2 cellular contexts compared by ENCODE assay signal in the genomic region with DNA sequence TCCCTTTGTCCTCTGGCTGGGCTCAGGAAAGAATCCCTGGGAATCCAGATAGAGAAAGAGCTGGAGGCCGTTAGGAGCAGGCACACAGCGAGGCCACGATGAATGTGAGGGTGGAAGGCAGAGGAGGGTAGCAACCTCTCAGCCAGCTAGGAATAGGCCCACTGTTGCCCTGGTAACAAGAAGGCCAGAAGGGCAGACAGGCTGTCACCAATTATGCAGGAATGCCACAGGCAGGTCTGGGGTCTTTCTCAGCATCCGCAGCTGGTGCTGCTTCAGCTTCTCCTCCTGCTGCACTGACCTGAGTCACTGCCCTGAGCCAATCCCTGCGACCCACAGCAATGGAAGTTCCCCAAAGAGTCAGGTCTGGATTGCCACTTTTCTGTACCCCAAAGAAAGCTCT.
TF ChIP-seq lines count a peak whose summit lies in the region.

No MANE protein-coding gene starts in this region.

TF ChIP-seq in A549, 52 proteins besides CTCF, POLR2A, EP300 and RAD21 (continued from another document):
- TF ChIP-seq, protein P1, sequence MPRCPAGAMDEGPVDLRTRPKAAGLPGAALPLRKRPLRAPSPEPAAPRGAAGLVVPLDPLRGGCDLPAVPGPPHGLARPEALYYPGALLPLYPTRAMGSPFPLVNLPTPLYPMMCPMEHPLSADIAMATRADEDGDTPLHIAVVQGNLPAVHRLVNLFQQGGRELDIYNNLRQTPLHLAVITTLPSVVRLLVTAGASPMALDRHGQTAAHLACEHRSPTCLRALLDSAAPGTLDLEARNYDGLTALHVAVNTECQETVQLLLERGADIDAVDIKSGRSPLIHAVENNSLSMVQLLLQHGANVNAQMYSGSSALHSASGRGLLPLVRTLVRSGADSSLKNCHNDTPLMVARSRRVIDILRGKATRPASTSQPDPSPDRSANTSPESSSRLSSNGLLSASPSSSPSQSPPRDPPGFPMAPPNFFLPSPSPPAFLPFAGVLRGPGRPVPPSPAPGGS (IDR thresholded peaks at IDR 0.05) = no peak
- TF ChIP-seq EHMT2 (IDR thresholded peaks at IDR 0.05; ENCODE audit: low read depth) (no peak), TP53 (CRISPR knock-in tag; IDR thresholded peaks at IDR 0.05) (no peak), ZSCAN20 (CRISPR knock-in tag; IDR thresholded peaks at IDR 0.05) (no peak)
- TF ChIP-seq, protein P2, sequence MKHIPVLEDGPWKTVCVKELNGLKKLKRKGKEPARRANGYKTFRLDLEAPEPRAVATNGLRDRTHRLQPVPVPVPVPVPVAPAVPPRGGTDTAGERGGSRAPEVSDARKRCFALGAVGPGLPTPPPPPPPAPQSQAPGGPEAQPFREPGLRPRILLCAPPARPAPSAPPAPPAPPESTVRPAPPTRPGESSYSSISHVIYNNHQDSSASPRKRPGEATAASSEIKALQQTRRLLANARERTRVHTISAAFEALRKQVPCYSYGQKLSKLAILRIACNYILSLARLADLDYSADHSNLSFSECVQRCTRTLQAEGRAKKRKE (CRISPR knock-in tag; IDR thresholded peaks at IDR 0.05; ENCODE audit: low read depth) = no peak

TF ChIP-seq in GM12878, 131 proteins besides CTCF, POLR2A, EP300 and RAD21 (continued from another document):
- TF ChIP-seq, protein P3, sequence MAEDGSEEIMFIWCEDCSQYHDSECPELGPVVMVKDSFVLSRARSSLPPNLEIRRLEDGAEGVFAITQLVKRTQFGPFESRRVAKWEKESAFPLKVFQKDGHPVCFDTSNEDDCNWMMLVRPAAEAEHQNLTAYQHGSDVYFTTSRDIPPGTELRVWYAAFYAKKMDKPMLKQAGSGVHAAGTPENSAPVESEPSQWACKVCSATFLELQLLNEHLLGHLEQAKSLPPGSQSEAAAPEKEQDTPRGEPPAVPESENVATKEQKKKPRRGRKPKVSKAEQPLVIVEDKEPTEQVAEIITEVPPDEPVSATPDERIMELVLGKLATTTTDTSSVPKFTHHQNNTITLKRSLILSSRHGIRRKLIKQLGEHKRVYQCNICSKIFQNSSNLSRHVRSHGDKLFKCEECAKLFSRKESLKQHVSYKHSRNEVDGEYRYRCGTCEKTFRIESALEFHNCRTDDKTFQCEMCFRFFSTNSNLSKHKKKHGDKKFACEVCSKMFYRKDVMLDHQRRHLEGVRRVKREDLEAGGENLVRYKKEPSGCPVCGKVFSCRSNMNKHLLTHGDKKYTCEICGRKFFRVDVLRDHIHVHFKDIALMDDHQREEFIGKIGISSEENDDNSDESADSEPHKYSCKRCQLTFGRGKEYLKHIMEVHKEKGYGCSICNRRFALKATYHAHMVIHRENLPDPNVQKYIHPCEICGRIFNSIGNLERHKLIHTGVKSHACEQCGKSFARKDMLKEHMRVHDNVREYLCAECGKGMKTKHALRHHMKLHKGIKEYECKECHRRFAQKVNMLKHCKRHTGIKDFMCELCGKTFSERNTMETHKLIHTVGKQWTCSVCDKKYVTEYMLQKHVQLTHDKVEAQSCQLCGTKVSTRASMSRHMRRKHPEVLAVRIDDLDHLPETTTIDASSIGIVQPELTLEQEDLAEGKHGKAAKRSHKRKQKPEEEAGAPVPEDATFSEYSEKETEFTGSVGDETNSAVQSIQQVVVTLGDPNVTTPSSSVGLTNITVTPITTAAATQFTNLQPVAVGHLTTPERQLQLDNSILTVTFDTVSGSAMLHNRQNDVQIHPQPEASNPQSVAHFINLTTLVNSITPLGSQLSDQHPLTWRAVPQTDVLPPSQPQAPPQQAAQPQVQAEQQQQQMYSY (CRISPR knock-in tag; IDR thresholded peaks at IDR 0.05) = no peak
- TF ChIP-seq NFYA (IDR thresholded peaks at IDR 0.05; ENCODE audit: borderline replicate concordance, low read depth, low read length) = no peak
- TF ChIP-seq HDGF (IDR thresholded peaks at IDR 0.05) = no peak
- TF ChIP-seq PML (IDR thresholded peaks at IDR 0.05; ENCODE audit: low read length) = no peak
- TF ChIP-seq, protein P4, sequence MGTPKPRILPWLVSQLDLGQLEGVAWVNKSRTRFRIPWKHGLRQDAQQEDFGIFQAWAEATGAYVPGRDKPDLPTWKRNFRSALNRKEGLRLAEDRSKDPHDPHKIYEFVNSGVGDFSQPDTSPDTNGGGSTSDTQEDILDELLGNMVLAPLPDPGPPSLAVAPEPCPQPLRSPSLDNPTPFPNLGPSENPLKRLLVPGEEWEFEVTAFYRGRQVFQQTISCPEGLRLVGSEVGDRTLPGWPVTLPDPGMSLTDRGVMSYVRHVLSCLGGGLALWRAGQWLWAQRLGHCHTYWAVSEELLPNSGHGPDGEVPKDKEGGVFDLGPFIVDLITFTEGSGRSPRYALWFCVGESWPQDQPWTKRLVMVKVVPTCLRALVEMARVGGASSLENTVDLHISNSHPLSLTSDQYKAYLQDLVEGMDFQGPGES (IDR thresholded peaks at IDR 0.05) = no peak
- TF ChIP-seq ZNF274 (IDR thresholded peaks at IDR 0.05; ENCODE audit: insufficient read depth, insufficient read length) = no peak
- TF ChIP-seq, protein P5, sequence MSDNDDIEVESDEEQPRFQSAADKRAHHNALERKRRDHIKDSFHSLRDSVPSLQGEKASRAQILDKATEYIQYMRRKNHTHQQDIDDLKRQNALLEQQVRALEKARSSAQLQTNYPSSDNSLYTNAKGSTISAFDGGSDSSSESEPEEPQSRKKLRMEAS (IDR thresholded peaks at IDR 0.05; ENCODE audit: low read depth, low read length) = no peak
- no peak for TF ChIP-seq SMAD5 (IDR thresholded peaks at IDR 0.05; ENCODE audit: low read depth)
- TF ChIP-seq POLR2AphosphoS2 (IDR thresholded peaks at IDR 0.05; ENCODE audit: low read depth, low read length) = no peak
- TF ChIP-seq CBX3 (IDR thresholded peaks at IDR 0.05; ENCODE audit: borderline replicate concordance, low read depth) = no peak
- no peak for TF ChIP-seq WRNIP1 (IDR thresholded peaks at IDR 0.05; ENCODE audit: borderline replicate concordance, low read depth, low read length)
- no peak for TF ChIP-seq IKZF2 (IDR thresholded peaks at IDR 0.05)
- TF ChIP-seq SREBF2 (IDR thresholded peaks at IDR 0.05; ENCODE audit: low read length) = no peak
